In genomic region chr10:131180941-131181855, GRCh38 we compare ENCODE assay signal across 28 cellular contexts.
DNase-seq lines count a peak whose midpoint lies in the region; ATAC-seq and TF ChIP-seq lines count a peak whose summit lies in the region.
"Had no signal": no experiment of that assay in that cellular context is flagged by ENCODE, and none has a peak within 500 bp of the region (broad histone marks: within the 10 kb centered on the region; RNA-seq: fewer than 3 reads in every experiment).

No MANE protein-coding gene starts in this region.

- H3K79me1 ChIP-seq in mesendoderm (ENCODE audit: low read length), result peaks cover 2% of the 10 kb centered on the region

- no CpG with 5 or more reads among the region's 17 CpGs for WGBS in mesendoderm (ENCODE audit: extremely low coverage, insufficient coverage, low lambda C conversion rate)

- H3K56ac ChIP-seq in mesendoderm (ENCODE audit: low read length), result peak overlapping the region; percentile 18

- intact Hi-C loops in upper lobe of right lung (cut with DNase I), result no loop called here

- H3K9me3 ChIP-seq in upper lobe of right lung, result no peaks in the 10 kb centered on the region
- H3K9me3 ChIP-seq: esophagus muscularis mucosa, left ventricle myocardium inferior, MG63, SJCRH30 had no signal

- TF ChIP-seq CTCF in VCaP (conservative IDR thresholded peaks at IDR 0.05) (no peak), upper lobe of right lung (IDR thresholded peaks at IDR 0.05) (no peak)

- H3K4me1 ChIP-seq in mesendoderm (ENCODE audit: control insufficient read depth, low read depth, low read length), result no peaks in the 10 kb centered on the region
- H3K4me1 ChIP-seq in upper lobe of right lung, result no peaks in the 10 kb centered on the region
- H3K4me1 ChIP-seq: esophagus muscularis mucosa, left ventricle myocardium inferior, SJCRH30 had no signal

- H3K36me3 ChIP-seq in mesendoderm (ENCODE audit: control insufficient read depth, insufficient read depth, low read length) (peaks cover 2% of the 10 kb centered on the region), upper lobe of right lung (no peaks in the 10 kb centered on the region)
- H3K36me3 ChIP-seq: esophagus muscularis mucosa, left ventricle myocardium inferior, MG63, SJCRH30 had no signal

- H2BK5ac ChIP-seq in mesendoderm (ENCODE audit: low read length), result no peak overlapping the region

- no peak overlapping the region for H3K9ac ChIP-seq in mesendoderm (ENCODE audit: low read length)

- DNase-seq in activated effector memory CD4-positive, alpha-beta T cell treated with anti-CD3 and anti-CD28 coated beads, Interleukin-2, amount 50 U/mL, for 16 hours, result peak; percentile 43
- no peak for DNase-seq in activated effector memory CD4-positive, alpha-beta T cell treated with Interleukin-2 at 50 U/mL for 16 hours
- DNase-seq in mesendoderm, result peak; percentile 51
- DNase-seq in upper lobe of right lung, result peak; percentile 51
- DNase-seq in T1000 (lab: John Stamatoyannopoulos, UW), result no peak
- DNase-seq: activated CD4-positive, alpha-beta T cell treated with anti-CD3 and anti-CD28 coated beads for 48 hours; activated naive CD4-positive, alpha-beta T cell treated with Interleukin-2 at 50 U/mL for 16 hours; activated T-cell treated with anti-CD3 and anti-CD28 coated beads, Interleukin-2, amount 50 U/mL, for 4 hours; CD8-positive, alpha-beta memory T cell; DMS153; foreskin fibroblast; KBM-7; left ventricle myocardium inferior; MG63; NCI-H1105 treated with DMSO at 0.1 percent for 48 hours; NCI-H1930; NCI-H2227 treated with DMSO at 0.1 percent for 48 hours; NCI-H82; RPMI8226; SJCRH30; stimulated activated naive CD4-positive, alpha-beta T cell; SW 1271; T-helper 9 cell had no signal

- H3K4me3 ChIP-seq in mesendoderm (ENCODE audit: low read length) (no peak overlapping the region), upper lobe of right lung (no peak overlapping the region)
- H3K4me3 ChIP-seq: esophagus muscularis mucosa, GM12878, left ventricle myocardium inferior, MG63, SJCRH30 had no signal

- no peak overlapping the region for H4K5ac ChIP-seq in mesendoderm (ENCODE audit: low read length)

- no peaks in the 10 kb centered on the region for H3K79me2 ChIP-seq in mesendoderm (ENCODE audit: control insufficient read depth, insufficient read depth, low read length)

- no peak overlapping the region for H3K4me2 ChIP-seq in mesendoderm (ENCODE audit: low read length)

- H3K4ac ChIP-seq in mesendoderm (ENCODE audit: low read depth, low read length), result no peak overlapping the region

- ATAC-seq in upper lobe of right lung (no peak), GM19035 (IDR thresholded peaks at IDR 0.05; ENCODE audit: unreplicated experiment) (no peak), HG03460 (IDR thresholded peaks at IDR 0.05; ENCODE audit: unreplicated experiment) (no peak)
- ATAC-seq: activated T-cell treated with anti-CD3 and anti-CD28 coated beads, Interleukin-2, amount 50 U/mL, for 4 hours; GM12878 had no signal

- no peak overlapping the region for H2BK15ac ChIP-seq in mesendoderm (replicated peaks; ENCODE audit: low read depth)

- H2BK120ac ChIP-seq in mesendoderm (ENCODE audit: low read depth, low read length), result no peak overlapping the region

- no peak overlapping the region for H2AK5ac ChIP-seq in mesendoderm (ENCODE audit: low read length)

- H3K27me3 ChIP-seq in mesendoderm (ENCODE audit: insufficient read depth, low read length, poor library complexity), result no peaks in the 10 kb centered on the region
- peaks cover 8% of the 10 kb centered on the region for H3K27me3 ChIP-seq in upper lobe of right lung
- H3K27me3 ChIP-seq: MG63, SJCRH30 had no signal

- H3K27ac ChIP-seq in VCaP (peak overlapping the region; percentile 60), mesendoderm (ENCODE audit: low read depth, low read length) (no peak overlapping the region), upper lobe of right lung (no peak overlapping the region)
- H3K27ac ChIP-seq: esophagus muscularis mucosa, left ventricle myocardium inferior, SJCRH30 had no signal

- H4K8ac ChIP-seq in mesendoderm (ENCODE audit: low read depth, low read length), result no peak overlapping the region

- H3K23ac ChIP-seq in mesendoderm (ENCODE audit: low read length), result no peak overlapping the region

- no peak overlapping the region for H3K18ac ChIP-seq in mesendoderm (ENCODE audit: low read length)

Comparison
In these comparisons a context has a peak if more than half of its experiments do, and no peak if none do; other contexts are left out.
1. DNase-seq: peak in activated effector memory CD4-positive, alpha-beta T cell treated with anti-CD3 and anti-CD28 coated beads, Interleukin-2, amount 50 U/mL, for 16 hours (single experiment), mesendoderm (single experiment) and upper lobe of right lung (single experiment); none in activated effector memory CD4-positive, alpha-beta T cell treated with Interleukin-2 at 50 U/mL for 16 hours (single experiment) and T1000 (single experiment).